In the genomic region with DNA sequence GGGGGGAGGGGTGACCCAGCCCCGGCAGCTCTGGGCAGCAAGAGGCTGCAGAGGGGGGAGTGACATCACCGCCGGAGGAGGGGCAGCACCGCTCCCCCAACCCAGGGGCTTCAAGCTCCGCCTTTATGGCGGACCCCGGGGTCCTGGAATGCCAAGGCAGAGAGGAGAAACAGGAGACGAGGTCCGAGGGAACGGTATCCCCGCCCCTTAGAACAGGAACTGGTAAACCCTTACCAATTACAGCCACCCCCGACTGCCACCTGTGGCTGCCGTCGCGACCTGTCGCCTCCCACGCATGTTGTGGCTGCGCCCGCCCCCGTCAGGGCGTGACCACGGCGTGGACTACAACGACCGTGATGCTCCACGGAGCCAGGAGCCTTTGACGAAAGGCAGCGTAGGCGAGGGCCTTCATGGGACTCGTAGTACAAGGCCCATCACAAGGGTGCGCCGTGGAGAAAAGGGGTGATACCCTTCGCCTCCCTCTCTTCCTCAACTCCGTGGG, we compare ENCODE assay signal across 7 cellular contexts. TPM values are rescaled to one million over a fixed set of nuclear protein-coding genes. Genes with fewer than 3 reads are reported as not detected.
DNase-seq lines count a peak whose midpoint lies in the region; ATAC-seq and TF ChIP-seq lines count a peak whose summit lies in the region.

No MANE protein-coding gene starts in this region.

- peak; percentile 71 for TF ChIP-seq POLR2A in GM18505 (IDR thresholded peaks at IDR 0.05; ENCODE audit: borderline replicate concordance, extremely low read depth, insufficient read depth, insufficient read length)

- peak overlapping the region; percentile 19 for H3K9ac ChIP-seq in mesenchymal stem cell (ENCODE audit: low read length)

- no peak overlapping the region for H4K91ac ChIP-seq in mesenchymal stem cell (ENCODE audit: low read length)

- no peak overlapping the region for H3K18ac ChIP-seq in mesenchymal stem cell (ENCODE audit: low read depth in 1 of 2, low read length in 2 of 2)

- no peak overlapping the region for H2AFZ ChIP-seq in mesenchymal stem cell (ENCODE audit: low read depth, low read length)

- 7% methylated on average over 31 of the region's 34 CpGs for WGBS in mesenchymal stem cell

- H3K27me3 ChIP-seq in mesenchymal stem cell (ENCODE audit: control insufficient read depth in 1 of 2, insufficient read depth in 1 of 2, low read length in 2 of 2), result peaks cover 29 to 43% of the 10 kb centered on the region in 2 experiments

- no peaks in the 10 kb centered on the region for H3K79me1 ChIP-seq in mesenchymal stem cell (replicated peaks; ENCODE audit: low read length, poor library complexity, severe bottlenecking)

- ATAC-seq in GM18505 (IDR thresholded peaks at IDR 0.05; ENCODE audit: unreplicated experiment), result peak; percentile 34
- peak; percentile 35 for ATAC-seq in HG02970 (IDR thresholded peaks at IDR 0.05; ENCODE audit: low FRiP score, unreplicated experiment)

- no peak overlapping the region for H2BK15ac ChIP-seq in mesenchymal stem cell (ENCODE audit: low read depth, poor library complexity, severe bottlenecking)

- no peaks in the 10 kb centered on the region for H3K9me3 ChIP-seq in mesenchymal stem cell (ENCODE audit: control insufficient read depth, low read length)

- no peak overlapping the region for H2BK12ac ChIP-seq in mesenchymal stem cell (ENCODE audit: low read length in 2 of 2)

- no peak overlapping the region for H2BK5ac ChIP-seq in mesenchymal stem cell (ENCODE audit: low read depth, low read length, poor library complexity, severe bottlenecking)

- H3K4ac ChIP-seq in mesenchymal stem cell (ENCODE audit: low read depth in 1 of 2, low read length in 2 of 2), result no peak overlapping the region

- no peak overlapping the region for H3K27ac ChIP-seq in mesenchymal stem cell (ENCODE audit: low read length, poor library complexity, severe bottlenecking)

- no peak overlapping the region for H3K14ac ChIP-seq in mesenchymal stem cell (ENCODE audit: low read length in 2 of 2)

- no peak overlapping the region for H3K4me2 ChIP-seq in mesenchymal stem cell (ENCODE audit: low read length, poor library complexity, severe bottlenecking)

- H2BK120ac ChIP-seq in mesenchymal stem cell (ENCODE audit: low read depth, low read length), result no peak overlapping the region

- no peaks in the 10 kb centered on the region for H3K36me3 ChIP-seq in mesenchymal stem cell (ENCODE audit: control insufficient read depth in 1 of 2, insufficient read depth in 2 of 2, low read depth in 1 of 2, low read length in 2 of 2)

- no peak overlapping the region for H2AK5ac ChIP-seq in mesenchymal stem cell (ENCODE audit: low read length, severe bottlenecking)

- H3K4me1 ChIP-seq in mesenchymal stem cell (ENCODE audit: control insufficient read depth, insufficient read depth, low read depth, low read length), result no peaks in the 10 kb centered on the region

- H4K8ac ChIP-seq in mesenchymal stem cell (ENCODE audit: low read length), result no peak overlapping the region

- no peak overlapping the region for H3K23ac ChIP-seq in mesenchymal stem cell (ENCODE audit: low read length in 2 of 2)

- peak overlapping the region in 1 of 2 experiments; percentile 76 for H3K4me3 ChIP-seq in mesenchymal stem cell (ENCODE audit: insufficient read depth in 1 of 2, low read depth in 1 of 2, low read length in 2 of 2)

- DNase-seq in NCI-H510A (lab: John Stamatoyannopoulos, UW), result peak; percentile 67
- DNase-seq in activated CD8-positive, alpha-beta memory T cell treated with anti-CD3 and anti-CD28 coated beads for 1 hour (ENCODE audit: extremely low read depth in 1 of 2, low read depth in 1 of 2), result peak; percentile 67 to 80
- DNase-seq in effector CD8-positive, alpha-beta T cell (lab: John Stamatoyannopoulos, UW), result peak; percentile 67
- DNase-seq in mesenchymal stem cell, result peak; percentile 41
- DNase-seq in stimulated activated CD8-positive, alpha-beta memory T cell treated with anti-CD3 and anti-CD28 coated beads, Interleukin-12 subunit alpha, Interleukin-12 subunit beta, amount 100 ng/mL, for 1 hour (ENCODE audit: low read depth), result peak; percentile 83

RNA-seq across cellular contexts. Expression of a gene that starts 4.1 kb away (rescaled TPM):
- polyA plus RNA-seq in mesenchymal stem cell (2013, experiment 1 of 2), result 0.04 TPM
- 0.07 TPM for polyA plus RNA-seq in mesenchymal stem cell (2013, experiment 2 of 2)

RNA-seq across cellular contexts. Expression of a gene that starts 32.2 kb away (rescaled TPM):
- 0.25 TPM for polyA plus RNA-seq in mesenchymal stem cell (2013, experiment 1 of 2)
- polyA plus RNA-seq in mesenchymal stem cell (2013, experiment 2 of 2), result 0.10 TPM

RNA-seq across cellular contexts. Expression of a gene that starts 43.0 kb away (rescaled TPM):
- 29.2 TPM for polyA plus RNA-seq in mesenchymal stem cell (2013, experiment 1 of 2)
- polyA plus RNA-seq in mesenchymal stem cell (2013, experiment 2 of 2), result 27.7 TPM

RNA-seq across cellular contexts. Expression of a gene that starts 50.9 kb away (rescaled TPM):
- 8.5 TPM for polyA plus RNA-seq in mesenchymal stem cell (2013, experiment 1 of 2)
- 8.3 TPM for polyA plus RNA-seq in mesenchymal stem cell (2013, experiment 2 of 2)
